21 cellular contexts compared by ENCODE assay signal in genomic region chr9:20016611-20017010, GRCh38.
"Had no signal": no experiment of that assay in that cellular context is flagged by ENCODE, and none has a peak within 500 bp of the region (broad histone marks: within the 10 kb centered on the region; RNA-seq: fewer than 3 reads in every experiment).

No MANE protein-coding gene starts in this region.

- DNase-seq: effector CD8-positive, alpha-beta T cell; endodermal cell; foreskin keratinocyte; heart left ventricle; kidney; natural killer cell; occipital lobe; ovary; posterior cingulate gyrus; psoas muscle; right cardiac atrium; sigmoid colon; stimulated activated CD4-positive, alpha-beta T cell treated with anti-CD3 and anti-CD28 coated beads, Interleukin-2, amount 100 ng/mL, for 24 hours; stimulated activated CD4-positive, alpha-beta T cell treated with anti-CD3 and anti-CD28 coated beads, Interleukin-4, amount 100 ng/mL, for 24 hours; stimulated activated naive CD8-positive, alpha-beta T cell treated with anti-CD3 and anti-CD28 coated beads, Interleukin-15, amount 100 ng/mL, for 72 hours; transverse colon had no signal

- H3K27me3 Mint-ChIP-seq: dendritic cell treated with granulocyte-macrophage colony-stimulating factor and Interleukin-4, amounts not matched to agents 40 ng/mL and 50 ng/mL, for 4 days; memory B cell; stimulated activated memory B cell treated with anti-CD40 and anti-IgM and Interleukin-4, amounts not matched to agents 10 μg/mL and 1 μg/mL and 100 μg/mL, for 72 hours; stimulated activated naive CD8-positive, alpha-beta T cell treated with anti-CD3 and anti-CD28 coated beads, Interleukin-15, amount 100 ng/mL, for 72 hours had no signal

- H3K27ac Mint-ChIP-seq: dendritic cell treated with granulocyte-macrophage colony-stimulating factor and Interleukin-4, amounts not matched to agents 40 ng/mL and 50 ng/mL, for 4 days; endodermal cell; memory B cell; natural killer cell; stimulated activated memory B cell treated with anti-CD40 and anti-IgM and Interleukin-4, amounts not matched to agents 10 μg/mL and 1 μg/mL and 100 μg/mL, for 72 hours; stimulated activated naive CD8-positive, alpha-beta T cell treated with anti-CD3 and anti-CD28 coated beads, Interleukin-15, amount 100 ng/mL, for 72 hours had no signal

- ATAC-seq: foreskin keratinocyte; gastroesophageal sphincter; heart left ventricle; left lobe of liver; natural killer cell; psoas muscle; right cardiac atrium; stimulated activated memory B cell treated with anti-CD40 and anti-IgM and Interleukin-4, amounts not matched to agents 10 μg/mL and 1 μg/mL and 100 μg/mL, for 72 hours; stimulated activated naive CD8-positive, alpha-beta T cell treated with anti-CD3 and anti-CD28 coated beads, Interleukin-15, amount 100 ng/mL, for 72 hours had no signal

- H3K9me3 Mint-ChIP-seq: stimulated activated memory B cell treated with anti-CD40 and anti-IgM and Interleukin-4, amounts not matched to agents 10 μg/mL and 1 μg/mL and 100 μg/mL, for 72 hours had no signal

- H3K36me3 Mint-ChIP-seq: memory B cell; natural killer cell; stimulated activated memory B cell treated with anti-CD40 and anti-IgM and Interleukin-4, amounts not matched to agents 10 μg/mL and 1 μg/mL and 100 μg/mL, for 72 hours had no signal

- H3K4me3 Mint-ChIP-seq: dendritic cell treated with granulocyte-macrophage colony-stimulating factor and Interleukin-4, amounts not matched to agents 40 ng/mL and 50 ng/mL, for 4 days; endodermal cell; memory B cell; natural killer cell; stimulated activated memory B cell treated with anti-CD40 and anti-IgM and Interleukin-4, amounts not matched to agents 10 μg/mL and 1 μg/mL and 100 μg/mL, for 72 hours; stimulated activated naive CD8-positive, alpha-beta T cell treated with anti-CD3 and anti-CD28 coated beads, Interleukin-15, amount 100 ng/mL, for 72 hours had no signal
